8 cellular contexts compared by ENCODE assay signal in genomic region chr11:57546869-57547518, GRCh38. TPM values are rescaled to one million over a fixed set of nuclear protein-coding genes. Genes with fewer than 3 reads are reported as not detected.
DNase-seq lines count a peak whose midpoint lies in the region; ATAC-seq and TF ChIP-seq lines count a peak whose summit lies in the region.

No MANE protein-coding gene starts in this region.

- H3K4me1 ChIP-seq in cardiac muscle cell (ENCODE audit: low read depth) (no peaks in the 10 kb centered on the region), right atrium auricular region (no peaks in the 10 kb centered on the region)

- H3K4me3 ChIP-seq in cardiac muscle cell = no peak overlapping the region
- no peak overlapping the region for H3K4me3 ChIP-seq in right atrium auricular region

- H3K9me3 ChIP-seq in cardiac muscle cell (ENCODE audit: low read depth) (no peaks in the 10 kb centered on the region), right atrium auricular region (no peaks in the 10 kb centered on the region)

- peaks cover 6% of the 10 kb centered on the region for H3K36me3 ChIP-seq in cardiac muscle cell
- peaks cover 19% of the 10 kb centered on the region for H3K36me3 ChIP-seq in right atrium auricular region

- DNase-seq in cardiac muscle cell (ENCODE audit: low read depth in 1 of 2, low spot score in 1 of 2) = peak in 1 of 2 donors; percentile 42
- DNase-seq in right atrium auricular region (ENCODE audit: low spot score) = no peak
- peak; percentile 36 for DNase-seq in SW480 (ENCODE audit: low spot score)
- DNase-seq in iPS-NIHi11 (ENCODE audit: low spot score) = peak; percentile 72
- DNase-seq in posterior vena cava (ENCODE audit: low spot score) = no peak
- DNase-seq in inferior parietal cortex (ENCODE audit: extremely low spot score) = no peak
- DNase-seq in AML-193 (lab: John Stamatoyannopoulos, UW) = no peak

- TF ChIP-seq CTCF in cardiac muscle cell (IDR thresholded peaks at IDR 0.05; ENCODE audit: low read depth, low read length) (peak; percentile 19), right atrium auricular region (IDR thresholded peaks at IDR 0.05) (no peak)

- intact Hi-C loops in posterior vena cava (cut with DNase I) = no loop called here

- H3K27ac ChIP-seq in cardiac muscle cell = peak overlapping the region; percentile 15
- H3K27ac ChIP-seq in right atrium auricular region = no peak overlapping the region

- peak; percentile 80 for ATAC-seq in HG02798 (IDR thresholded peaks at IDR 0.05; ENCODE audit: poor library complexity, unreplicated experiment)

- H3K27me3 ChIP-seq in cardiac muscle cell (no peaks in the 10 kb centered on the region), right atrium auricular region (no peaks in the 10 kb centered on the region)

RNA-seq across cellular contexts. Expression of gene SMTNL1, which starts 9.6 kb away (rescaled TPM):
- total RNA-seq in cardiac muscle cell (0.11 TPM in 1 of 2 replicates, not detected in the other), right atrium auricular region (not detected), posterior vena cava (not detected)
- 0.47 and 0.89 TPM in 2 replicates for polyA plus RNA-seq in cardiac muscle cell

RNA-seq across cellular contexts. Expression of gene TIMM10, which starts 16.4 kb away (rescaled TPM):
- total RNA-seq in cardiac muscle cell (32.6 and 45.1 TPM in 2 replicates), right atrium auricular region (10 to 100 TPM; 27.3 to 63.4 TPM), posterior vena cava (10 to 100 TPM; 31.8 to 38.1 TPM)
- polyA plus RNA-seq in cardiac muscle cell = 57.3 and 64.7 TPM in 2 replicates

RNA-seq across cellular contexts. Expression of gene UBE2L6, which starts 20.5 kb away (rescaled TPM):
- total RNA-seq in cardiac muscle cell (113 and 129 TPM in 2 replicates), right atrium auricular region (10 to 100 TPM in 1 of 2 donors, 1 to 10 TPM in 1; 8.1 to 22.5 TPM), posterior vena cava (10 to 100 TPM; 50.3 to 56.9 TPM)
- 158 and 231 TPM in 2 replicates for polyA plus RNA-seq in cardiac muscle cell

RNA-seq across cellular contexts. Expression of gene SLC43A1, which starts 31.5 kb away (rescaled TPM):
- total RNA-seq in cardiac muscle cell = 13.3 and 24.6 TPM in 2 replicates
- polyA plus RNA-seq in cardiac muscle cell = 11.2 and 23.7 TPM in 2 replicates
- 10 to 100 TPM in 1 of 2 donors, 1 to 10 TPM in 1; 5.0 to 10.4 TPM for total RNA-seq in right atrium auricular region
- 10 to 100 TPM in 1 of 2 donors, 1 to 10 TPM in 1; 8.1 to 11.5 TPM for total RNA-seq in posterior vena cava

RNA-seq across cellular contexts. Expression of gene SERPING1, which starts 50.5 kb away (rescaled TPM):
- total RNA-seq in cardiac muscle cell (42.8 and 51.9 TPM in 2 replicates), right atrium auricular region (100 to 1,000 TPM; 210 to 851 TPM), posterior vena cava (100 to 1,000 TPM; 501 to 774 TPM)
- polyA plus RNA-seq in cardiac muscle cell = 80.7 and 123 TPM in 2 replicates

Comparison
In these comparisons a context has a peak if more than half of its experiments do, and no peak if none do; other contexts are left out.
1. DNase-seq: peak in SW480 (single experiment) and iPS-NIHi11 (single experiment); none in right atrium auricular region (single experiment), posterior vena cava (single experiment), inferior parietal cortex (single experiment) and AML-193 (0 of 2).